ENCODE assay signal across 19 cellular contexts in genomic region chr1:77686784-77687518, GRCh38. TPM values are rescaled to one million over a fixed set of nuclear protein-coding genes. Genes with fewer than 3 reads are reported as not detected.
DNase-seq lines count a peak whose midpoint lies in the region; ATAC-seq, FAIRE-seq and TF ChIP-seq lines count a peak whose summit lies in the region.
"Had no signal": no experiment of that assay in that cellular context is flagged by ENCODE, and none has a peak within 500 bp of the region (broad histone marks: within the 10 kb centered on the region; RNA-seq: fewer than 3 reads in every experiment).

No MANE protein-coding gene starts in this region.

- no peaks in the 10 kb centered on the region for H3K36me3 ChIP-seq in H1 (ENCODE audit: control insufficient read depth in 2 of 4, insufficient read depth in 4 of 4, low read length in 3 of 4)
- H3K36me3 ChIP-seq in lower lobe of right lung: no peaks in the 10 kb centered on the region
- peaks cover 3% of the 10 kb centered on the region for H3K36me3 ChIP-seq in thoracic aorta
- no peaks in the 10 kb centered on the region for H3K36me3 ChIP-seq in naive thymus-derived CD4-positive, alpha-beta T cell (ENCODE audit: control insufficient read depth in 2 of 3, insufficient read depth in 3 of 3, low read length in 3 of 3)

- no peak overlapping the region for H2BK15ac ChIP-seq in H1 (ENCODE audit: low read length)

- no peak for TF ChIP-seq EP300 in H1 (IDR thresholded peaks at IDR 0.05; ENCODE audit: borderline replicate concordance in 1 of 2, low read depth in 2 of 2, low read length in 2 of 2)

- peaks cover 16% of the 10 kb centered on the region for H3K4me1 Mint-ChIP-seq in activated CD4-positive, alpha-beta T cell treated with anti-CD3 and anti-CD28 coated beads, Interleukin-2, amount 10 ng/mL, durations not matched to agents 7 days and 5 days
- peaks cover 6% of the 10 kb centered on the region for H3K4me1 Mint-ChIP-seq in activated CD4-positive, alpha-beta T cell treated with anti-CD3 and anti-CD28 coated beads, Interleukin-2, amount 10 ng/mL, durations not matched to agents 24 days and 14 days
- H3K4me1 Mint-ChIP-seq in naive thymus-derived CD4-positive, alpha-beta T cell: peaks cover 8 to 19% (median 11%) of the 10 kb centered on the region in 7 donors

- H3K23me2 ChIP-seq in H1 (ENCODE audit: low read depth, low read length): peaks cover 4% of the 10 kb centered on the region

- WGBS in H1 (ENCODE audit: extremely low coverage in 1 of 2, insufficient coverage in 1 of 2, insufficient read length in 1 of 2, insufficient replicate concordance in 2 of 2, low coverage in 1 of 2, low lambda C conversion rate in 2 of 2, missing lambda C conversion rate in 1 of 2), 2 experiments: 60% methylated on average over 13 of the region's 33 CpGs; no CpG with 5 or more reads in 1 of the 2 experiments

- ATAC-seq in lower lobe of right lung (no peak), thoracic aorta (ENCODE audit: insufficient number of reproducible peaks, low FRiP score, low read depth) (no peak), HG02973 (IDR thresholded peaks at IDR 0.05; ENCODE audit: unreplicated experiment) (no peak)
- no peak for ATAC-seq in naive thymus-derived CD4-positive, alpha-beta T cell

- no peak overlapping the region for H2AFZ ChIP-seq in H1 (ENCODE audit: low read length)

- H3K4me2 ChIP-seq in H1 (ENCODE audit: insufficient read depth in 1 of 2, low read depth in 2 of 2, low read length in 2 of 2): peak overlapping the region; percentile 23 to 50; a peak in 3 of 4 replicates

- no peaks in the 10 kb centered on the region for H3K27me3 Mint-ChIP-seq in activated CD4-positive, alpha-beta T cell treated with anti-CD3 and anti-CD28 coated beads, Interleukin-2, amount 10 ng/mL, durations not matched to agents 7 days and 5 days
- H3K27me3 Mint-ChIP-seq in activated CD4-positive, alpha-beta T cell treated with anti-CD3 and anti-CD28 coated beads, Interleukin-2, amount 10 ng/mL, durations not matched to agents 24 days and 14 days: no peaks in the 10 kb centered on the region
- no peaks in the 10 kb centered on the region for H3K27me3 Mint-ChIP-seq in naive thymus-derived CD4-positive, alpha-beta T cell
- H3K27me3 Mint-ChIP-seq: activated CD4-positive, alpha-beta memory T cell treated with anti-CD3 and anti-CD28 coated beads for 36 hours; IgD-negative memory B cell had no signal

- no peaks in the 10 kb centered on the region for H3K27me3 ChIP-seq in H1 (replicated peaks in 1 of 4; ENCODE audit: control insufficient read depth in 3 of 4, extremely low read depth in 1 of 4, insufficient read depth in 3 of 4, low read length in 3 of 4)
- H3K27me3 ChIP-seq in lower lobe of right lung (ENCODE audit: low read depth): no peaks in the 10 kb centered on the region
- H3K27me3 ChIP-seq in thoracic aorta (replicated peaks; ENCODE audit: insufficient read depth): no peaks in the 10 kb centered on the region
- no peaks in the 10 kb centered on the region for H3K27me3 ChIP-seq in naive thymus-derived CD4-positive, alpha-beta T cell (ENCODE audit: control insufficient read depth in 2 of 2, insufficient read depth in 2 of 2, low read length in 2 of 2)

- no peak for DNase-seq in activated CD4-positive, alpha-beta T cell treated with anti-CD3 and anti-CD28 coated beads, Interleukin-2, amount 10 ng/mL, durations not matched to agents 7 days and 5 days
- no peak for DNase-seq in activated CD4-positive, alpha-beta T cell treated with anti-CD3 and anti-CD28 coated beads, Interleukin-2, amount 10 ng/mL, durations not matched to agents 24 days and 14 days
- DNase-seq in H1 (ENCODE audit: low read depth in 1 of 2, low spot score in 2 of 2) (peak in 1 of 2 experiments; percentile 76), lower lobe of right lung (peak; percentile 46), thoracic aorta (ENCODE audit: low spot score) (no peak), A172 (ENCODE audit: low spot score) (no peak)
- DNase-seq in naive thymus-derived CD4-positive, alpha-beta T cell: no peak
- DNase-seq: anterior cingulate cortex; NCI-H187 treated with DMSO at 0.1 percent for 48 hours; NCI-H510A; SHP77; stimulated activated CD4-positive, alpha-beta T cell treated with anti-CD3 and anti-CD28 coated beads, Interleukin-2, amount 100 ng/mL, for 48 hours; T-helper 1 cell had no signal

- no peak overlapping the region for H3K56ac ChIP-seq in H1 (replicated peaks; ENCODE audit: insufficient read length, low read depth, low read length)

- no peak; a peak in 1 of 3 replicates for TF ChIP-seq POLR2A in H1 (IDR thresholded peaks at IDR 0.05; ENCODE audit: control extremely low read depth in 1 of 2, low read depth in 2 of 2, low read length in 2 of 2)

- H3K79me2 ChIP-seq in H1 (ENCODE audit: control insufficient read depth in 1 of 2, insufficient read depth in 2 of 2, low read length in 2 of 2): peaks cover 0 to 4% of the 10 kb centered on the region in 2 experiments; a peak in 2 of 4 replicates

- FAIRE-seq in H1 (lab: Jason Lieb, UNC): no peak
- FAIRE-seq: A204.1 had no signal

- no peak overlapping the region for H3K18ac ChIP-seq in H1 (ENCODE audit: extremely low read depth, low read length)

- no peak overlapping the region for H3K14ac ChIP-seq in H1 (ENCODE audit: insufficient read length)

- POLR2A ChIA-PET in activated CD4-positive, alpha-beta T cell treated with anti-CD3 and anti-CD28 coated beads, Interleukin-2, amount 10 ng/mL, durations not matched to agents 7 days and 5 days (lab: Charles Lee): no interaction called here
- POLR2A ChIA-PET in H1 (lab: Charles Lee; ENCODE audit: partially characterized antibody): interaction anchor here (0.6 to 2.5 kb wide), 8 partner anchors 17 to 288 kb away, joined by 3 to 6 read pairs (median 3); partner anchors contain the start of gene NEXN
- POLR2A ChIA-PET in naive thymus-derived CD4-positive, alpha-beta T cell (lab: Charles Lee): no interaction called here

- CTCF ChIA-PET in activated CD4-positive, alpha-beta T cell treated with anti-CD3 and anti-CD28 coated beads, Interleukin-2, amount 10 ng/mL, durations not matched to agents 7 days and 5 days (lab: Charles Lee): no interaction called here
- CTCF ChIA-PET in H1 (lab: Charles Lee; ENCODE audit: partially characterized antibody): interaction anchor here (0.6 to 1.2 kb wide), 4 partner anchors 17 to 213 kb away, joined by 3 to 6 read pairs (median 4); no protein-coding TSS in a partner anchor
- CTCF ChIA-PET in naive thymus-derived CD4-positive, alpha-beta T cell (lab: Charles Lee): no interaction called here

- peaks cover 13% of the 10 kb centered on the region for H3K36me3 Mint-ChIP-seq in activated CD4-positive, alpha-beta T cell treated with anti-CD3 and anti-CD28 coated beads, Interleukin-2, amount 10 ng/mL, durations not matched to agents 7 days and 5 days (ENCODE audit: low read depth)
- H3K36me3 Mint-ChIP-seq in activated CD4-positive, alpha-beta T cell treated with anti-CD3 and anti-CD28 coated beads, Interleukin-2, amount 10 ng/mL, durations not matched to agents 24 days and 14 days (ENCODE audit: low read depth): peaks cover 7% of the 10 kb centered on the region
- H3K36me3 Mint-ChIP-seq in naive thymus-derived CD4-positive, alpha-beta T cell: peaks cover 4 to 15% (median 13%) of the 10 kb centered on the region in 5 donors

- no peak overlapping the region for H3K9ac ChIP-seq in H1 (replicated peaks in 1 of 4; ENCODE audit: extremely low read depth in 1 of 4, low read depth in 3 of 4, low read length in 3 of 4)

- intact Hi-C loops in activated CD4-positive, alpha-beta T cell treated with anti-CD3 and anti-CD28 coated beads, Interleukin-2, amount 10 ng/mL, durations not matched to agents 24 days and 14 days (cut with micrococcal nuclease): loop anchor here (10.0 kb wide), 1 partner anchor 112 kb away; no protein-coding TSS in a partner anchor
- intact Hi-C loops in lower lobe of right lung (cut with DNase I): no loop called here
- intact Hi-C loops in naive thymus-derived CD4-positive, alpha-beta T cell (cut with micrococcal nuclease): loop anchor here (10.0 kb wide), 3 partner anchors 958 to 1612 kb away; partner anchors contain the start of genes IFI44 (in 1 of the 2) and ST6GALNAC3 (in 1 of the 2)

- H4K8ac ChIP-seq in H1 (ENCODE audit: extremely low read depth, insufficient read depth, low read length): peak overlapping the region; percentile 92

- H2AK5ac ChIP-seq in H1 (ENCODE audit: low read depth, low read length): no peak overlapping the region

- H2BK5ac ChIP-seq in H1 (ENCODE audit: low read depth, low read length): 0 out of 2 replicates have a peak overlapping the region, but pooled peaks have one; percentile 30

- no peak overlapping the region for H3K4ac ChIP-seq in H1 (replicated peaks; ENCODE audit: insufficient read length, low read depth, low read length)

- no peak overlapping the region for H3K23ac ChIP-seq in H1 (ENCODE audit: insufficient read length)

- H2BK12ac ChIP-seq in H1 (ENCODE audit: low read depth, low read length): 0 out of 2 replicates have a peak overlapping the region, but pooled peaks have one; percentile 4

- no peaks in the 10 kb centered on the region for H3K9me3 ChIP-seq in H1 (ENCODE audit: insufficient read depth in 2 of 2, low read depth in 1 of 2, low read length in 1 of 2)
- H3K9me3 ChIP-seq in lower lobe of right lung: no peaks in the 10 kb centered on the region
- H3K9me3 ChIP-seq in thoracic aorta: no peaks in the 10 kb centered on the region
- H3K9me3 ChIP-seq in naive thymus-derived CD4-positive, alpha-beta T cell (ENCODE audit: control insufficient read depth in 2 of 3, low read length in 3 of 3): no peaks in the 10 kb centered on the region
- H3K9me3 ChIP-seq: left ventricle myocardium inferior had no signal

- H3K4me3 ChIP-seq in H1 (ENCODE audit: extremely low read depth in 1 of 4, insufficient read depth in 2 of 4, low read depth in 3 of 4, low read length in 4 of 4) (peak overlapping the region; percentile 29 to 67 (median 34); a peak in 4 of 8 replicates), lower lobe of right lung (no peak overlapping the region), thoracic aorta (peak overlapping the region; percentile 62)
- no peak overlapping the region for H3K4me3 ChIP-seq in naive thymus-derived CD4-positive, alpha-beta T cell (ENCODE audit: low read length)

- no peaks in the 10 kb centered on the region for H4K20me1 ChIP-seq in H1 (replicated peaks in 1 of 2; ENCODE audit: control insufficient read depth in 1 of 2, insufficient read depth in 2 of 2, low read length in 2 of 2)

- H4K5ac ChIP-seq in H1 (ENCODE audit: insufficient read length, low read depth, low read length): no peak overlapping the region

- no peak for TF ChIP-seq CTCF in H1 (IDR thresholded peaks at IDR 0.05; ENCODE audit: control extremely low read depth in 1 of 3, insufficient read depth in 1 of 3, low read depth in 1 of 3, low read length in 3 of 3)
- TF ChIP-seq CTCF in lower lobe of right lung (IDR thresholded peaks at IDR 0.05): no peak
- TF ChIP-seq CTCF in thoracic aorta (IDR thresholded peaks at IDR 0.05): no peak

- H3K27ac Mint-ChIP-seq in activated CD4-positive, alpha-beta T cell treated with anti-CD3 and anti-CD28 coated beads, Interleukin-2, amount 10 ng/mL, durations not matched to agents 7 days and 5 days: peak overlapping the region; percentile 66
- H3K27ac Mint-ChIP-seq in activated CD4-positive, alpha-beta T cell treated with anti-CD3 and anti-CD28 coated beads, Interleukin-2, amount 10 ng/mL, durations not matched to agents 24 days and 14 days: no peak overlapping the region
- no peak overlapping the region for H3K27ac Mint-ChIP-seq in naive thymus-derived CD4-positive, alpha-beta T cell
- H3K27ac Mint-ChIP-seq: activated CD4-positive, alpha-beta memory T cell treated with anti-CD3 and anti-CD28 coated beads for 36 hours had no signal

- no peak overlapping the region for H3K4me3 Mint-ChIP-seq in activated CD4-positive, alpha-beta T cell treated with anti-CD3 and anti-CD28 coated beads, Interleukin-2, amount 10 ng/mL, durations not matched to agents 7 days and 5 days
- no peak overlapping the region for H3K4me3 Mint-ChIP-seq in activated CD4-positive, alpha-beta T cell treated with anti-CD3 and anti-CD28 coated beads, Interleukin-2, amount 10 ng/mL, durations not matched to agents 24 days and 14 days
- peak overlapping the region in 3 of 10 donors; percentile 4 to 38 (median 19) for H3K4me3 Mint-ChIP-seq in naive thymus-derived CD4-positive, alpha-beta T cell

- H2BK20ac ChIP-seq in H1 (ENCODE audit: low read length): no peak overlapping the region

- no peaks in the 10 kb centered on the region for H3K9me3 Mint-ChIP-seq in activated CD4-positive, alpha-beta T cell treated with anti-CD3 and anti-CD28 coated beads, Interleukin-2, amount 10 ng/mL, durations not matched to agents 7 days and 5 days
- H3K9me3 Mint-ChIP-seq in activated CD4-positive, alpha-beta T cell treated with anti-CD3 and anti-CD28 coated beads, Interleukin-2, amount 10 ng/mL, durations not matched to agents 24 days and 14 days: no peaks in the 10 kb centered on the region
- H3K9me3 Mint-ChIP-seq in naive thymus-derived CD4-positive, alpha-beta T cell: peaks cover 0 to 4% (median 0%) of the 10 kb centered on the region in 11 donors
- H3K9me3 Mint-ChIP-seq: activated CD4-positive, alpha-beta memory T cell treated with anti-CD3 and anti-CD28 coated beads for 36 hours; IgD-negative memory B cell had no signal

- H3K79me1 ChIP-seq in H1 (ENCODE audit: low read depth, low read length): no peaks in the 10 kb centered on the region

- no peak overlapping the region for H2BK120ac ChIP-seq in H1 (replicated peaks; ENCODE audit: low read depth, low read length)

- peak in 1 of 2 experiments; percentile 6; a peak in 1 of 4 replicates for TF ChIP-seq RAD21 in H1 (IDR thresholded peaks at IDR 0.05 in 1 of 2, conservative IDR thresholded peaks at IDR 0.05 in 1 of 2; ENCODE audit: low read depth in 2 of 2, low read length in 2 of 2)

- no peaks in the 10 kb centered on the region; a peak in 2 of 7 replicates for H3K4me1 ChIP-seq in H1 (replicated peaks in 1 of 4; ENCODE audit: control insufficient read depth in 3 of 4, insufficient read depth in 4 of 4, low read length in 3 of 4)
- H3K4me1 ChIP-seq in lower lobe of right lung: peaks cover 8% of the 10 kb centered on the region
- H3K4me1 ChIP-seq in thoracic aorta (ENCODE audit: control insufficient read depth in 1 of 2, low read depth in 2 of 2): peaks cover 4 to 15% of the 10 kb centered on the region in 2 donors
- peaks cover 6 to 9% of the 10 kb centered on the region in 2 donors for H3K4me1 ChIP-seq in naive thymus-derived CD4-positive, alpha-beta T cell (ENCODE audit: control insufficient read depth in 2 of 2, insufficient read depth in 2 of 2, low read length in 2 of 2)

- H4K91ac ChIP-seq in H1 (replicated peaks; ENCODE audit: insufficient read length, low read length): no peak overlapping the region

- H3K27ac ChIP-seq in H1 (ENCODE audit: low read depth, low read length): no peak overlapping the region
- no peak overlapping the region for H3K27ac ChIP-seq in lower lobe of right lung
- peak overlapping the region in 1 of 2 donors; percentile 18 for H3K27ac ChIP-seq in thoracic aorta
- no peak overlapping the region for H3K27ac ChIP-seq in naive thymus-derived CD4-positive, alpha-beta T cell (ENCODE audit: low read depth, low read length)
- H3K27ac ChIP-seq: C4-2B, left ventricle myocardium inferior had no signal

RNA-seq across cellular contexts. Expression of gene ZZZ3, which starts 4.5 kb away (rescaled TPM):
- 10 to 100 TPM; 34.2 to 39.5 TPM for total RNA-seq in activated CD4-positive, alpha-beta T cell treated with anti-CD3 and anti-CD28 coated beads, Interleukin-2, amount 10 ng/mL, durations not matched to agents 7 days and 5 days
- total RNA-seq in activated CD4-positive, alpha-beta T cell treated with anti-CD3 and anti-CD28 coated beads, Interleukin-2, amount 10 ng/mL, durations not matched to agents 24 days and 14 days: 36.9 and 41.6 TPM in 2 replicates
- total RNA-seq in H1 (2021; fragmentation: NEBNext Ultra II Directional; extraction: Animal tissue kit (Norgen Biotek cat#: 25700)): 54.6 and 54.7 TPM in 2 replicates
- polyA plus RNA-seq in H1 (2011; rRNA removed): 8.5 and 12.8 TPM in 2 replicates
- 14.5 TPM for polyA plus RNA-seq in H1 (2011; cell fraction: cytosol; rRNA removed)
- 18.8 TPM for polyA plus RNA-seq in H1 (2011; cell fraction: nucleus; rRNA removed)
- polyA plus RNA-seq in H1 (2012, experiment 1 of 2): 14.0 to 28.3 TPM (median 16.6 TPM) in 4 replicates
- polyA plus RNA-seq in H1 (2012, experiment 2 of 2): 2.4 TPM
- polyA plus RNA-seq in H1 (2013, experiment 1 of 2): 22.4 TPM
- 22.5 TPM for polyA plus RNA-seq in H1 (2013, experiment 2 of 2)
- 39.1 and 47.1 TPM in 2 replicates for polyA minus RNA-seq in H1 (2011; rRNA and poly(A)+ RNA removed)
- polyA minus RNA-seq in H1 (2011; cell fraction: cytosol; rRNA and poly(A)+ RNA removed): 50.8 TPM
- 158 TPM for polyA minus RNA-seq in H1 (2011; cell fraction: nucleus; rRNA and poly(A)+ RNA removed)
- total RNA-seq in lower lobe of right lung (44.5 TPM), thoracic aorta (10 to 100 TPM; 42.4 to 66.9 TPM)
- 46.4 and 77.7 TPM in 2 replicates for total RNA-seq in A172 (2014; rRNA removed; shearing (Covaris generic))
- 10 to 100 TPM; 40.9 to 76.1 (median 59.5) TPM for total RNA-seq in naive thymus-derived CD4-positive, alpha-beta T cell
- 10 to 100 TPM; 33.5 to 42.2 TPM for polyA plus RNA-seq in naive thymus-derived CD4-positive, alpha-beta T cell

Comparison
In these comparisons a context has a peak if more than half of its experiments do, and no peak if none do; other contexts are left out.
1. H3K4me3 ChIP-seq: peak in H1 (4 of 4) and thoracic aorta (single experiment); none in lower lobe of right lung (single experiment) and naive thymus-derived CD4-positive, alpha-beta T cell (single experiment).